ENCODE assay signal across 8 cellular contexts in genomic region chr2:42048318-42049251, GRCh38. TPM values are rescaled to one million over a fixed set of nuclear protein-coding genes. Genes with fewer than 3 reads are reported as not detected.
DNase-seq lines count a peak whose midpoint lies in the region; ATAC-seq and TF ChIP-seq lines count a peak whose summit lies in the region.

No MANE protein-coding gene starts in this region.

- no peak for DNase-seq in CD8-positive, alpha-beta memory T cell
- DNase-seq in left lobe of liver (ENCODE audit: low spot score): peak; percentile 52
- DNase-seq in COR-L47 (lab: John Stamatoyannopoulos, UW): no peak
- no peak for DNase-seq in D341Med (ENCODE audit: low spot score)

- peak; percentile 10 for ATAC-seq in HG02884 (IDR thresholded peaks at IDR 0.05; ENCODE audit: unreplicated experiment)
- peak; percentile 26 for ATAC-seq in left lobe of liver
- no peak for ATAC-seq in GM21576 (IDR thresholded peaks at IDR 0.05; ENCODE audit: unreplicated experiment)

- no peaks in the 10 kb centered on the region for H3K36me3 Mint-ChIP-seq in CD8-positive, alpha-beta memory T cell
- H3K36me3 Mint-ChIP-seq in brain: peaks cover 5% of the 10 kb centered on the region

- H3K4me3 ChIP-seq in CD8-positive, alpha-beta memory T cell (ENCODE audit: low read length): no peak overlapping the region

- CTCF ChIA-PET in CD8-positive, alpha-beta memory T cell (lab: Charles Lee): no interaction called here

- POLR2A ChIA-PET in CD8-positive, alpha-beta memory T cell (lab: Charles Lee): no interaction called here

- peak overlapping the region in 1 of 8 donors; percentile 10 for H3K27ac Mint-ChIP-seq in CD8-positive, alpha-beta memory T cell
- peak overlapping the region in 4 of 5 experiments; percentile 67 to 93 (median 86) for H3K27ac Mint-ChIP-seq in brain

- H3K27me3 ChIP-seq in CD8-positive, alpha-beta memory T cell (ENCODE audit: insufficient read depth, low read length, poor library complexity, severe bottlenecking): peaks cover 5% of the 10 kb centered on the region

- no peak for TF ChIP-seq CTCF in brain (conservative IDR thresholded peaks at IDR 0.05)

- H3K27ac ChIP-seq in CD8-positive, alpha-beta memory T cell (ENCODE audit: low read depth, low read length): peak overlapping the region; percentile 9
- peak overlapping the region; percentile 25 for H3K27ac ChIP-seq in temporal lobe (ENCODE audit: low read depth, low read length)

- H3K4me1 ChIP-seq in CD8-positive, alpha-beta memory T cell (ENCODE audit: insufficient read depth, low read length): peaks cover 5% of the 10 kb centered on the region

- H3K9me3 Mint-ChIP-seq in CD8-positive, alpha-beta memory T cell: no peaks in the 10 kb centered on the region
- H3K9me3 Mint-ChIP-seq in brain: no peaks in the 10 kb centered on the region

- H3K4me3 Mint-ChIP-seq in CD8-positive, alpha-beta memory T cell: peak overlapping the region; percentile 69 to 84 (median 72)
- peak overlapping the region; percentile 84 to 94 (median 85) for H3K4me3 Mint-ChIP-seq in brain

- H3K36me3 ChIP-seq in CD8-positive, alpha-beta memory T cell (ENCODE audit: insufficient read depth, low read length): no peaks in the 10 kb centered on the region

- H3K27me3 Mint-ChIP-seq in CD8-positive, alpha-beta memory T cell: peaks cover 22 to 48% of the 10 kb centered on the region in 2 donors
- H3K27me3 Mint-ChIP-seq in brain: peaks cover 7% of the 10 kb centered on the region

- H3K9me3 ChIP-seq in CD8-positive, alpha-beta memory T cell (ENCODE audit: low read length): no peaks in the 10 kb centered on the region

- H3K4me1 Mint-ChIP-seq in CD8-positive, alpha-beta memory T cell: peaks cover 4 to 11% (median 5%) of the 10 kb centered on the region in 3 donors
- H3K4me1 Mint-ChIP-seq in brain: peaks cover 79% of the 10 kb centered on the region

RNA-seq across cellular contexts. Expression of gene PKDCC, which starts 0.8 kb away (rescaled TPM):
- total RNA-seq in CD8-positive, alpha-beta memory T cell: under 1 TPM in 1 of 2 experiments, not detected in 1; 0.28 TPM
- polyA plus RNA-seq in CD8-positive, alpha-beta memory T cell: 0.78 TPM
- polyA plus RNA-seq in brain (ENCODE audit: insufficient read depth, low read depth, low replicate concordance): 4.1 TPM
- 14.2 TPM for total RNA-seq in left lobe of liver
- 9.6 TPM for total RNA-seq in temporal lobe
